In the genomic region with DNA sequence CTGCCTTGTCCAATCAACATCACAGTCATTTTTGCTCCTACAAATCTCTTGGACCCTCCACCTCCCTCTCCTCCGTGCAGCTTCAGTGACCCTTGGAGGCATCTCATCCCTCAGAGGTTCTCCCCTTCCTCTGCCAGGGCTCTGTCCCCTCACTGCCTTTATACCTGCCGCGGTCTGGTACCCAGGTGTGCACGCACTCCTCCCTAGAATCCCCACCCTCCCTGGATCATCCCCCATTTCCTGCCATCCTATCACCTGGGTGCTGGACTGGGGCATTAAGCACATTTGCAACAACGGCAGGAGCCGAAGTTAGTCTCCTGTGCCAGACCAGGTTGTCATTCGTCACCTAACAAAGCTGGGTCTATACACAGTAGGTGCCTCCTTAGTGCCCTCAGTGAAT, we compare ENCODE assay signal across 32 cellular contexts. TPM values are rescaled to one million over a fixed set of nuclear protein-coding genes. Genes with fewer than 3 reads are reported as not detected.
"Had no signal": no experiment of that assay in that cellular context is flagged by ENCODE, and none has a peak within 500 bp of the region (broad histone marks: within the 10 kb centered on the region; RNA-seq: fewer than 3 reads in every experiment).

No MANE protein-coding gene starts in this region.

- H3K4me1 Mint-ChIP-seq: mesothelial cell of epicardium; naive B cell; natural killer cell; nephron progenitor cell; neural progenitor cell; stimulated activated memory B cell treated with anti-CD40 and anti-IgM and Interleukin-4, amounts not matched to agents 10 μg/mL and 1 μg/mL and 100 μg/mL, for 72 hours had no signal

- ATAC-seq: heart left ventricle, left cardiac atrium, left lung, natural killer cell had no signal

- DNase-seq: heart left ventricle; islet precursor cell; kidney glomerular epithelial cell; left cardiac atrium; left lung; naive B cell; natural killer cell; nephron progenitor cell; occipital lobe; ovary; stimulated activated CD4-positive, alpha-beta T cell treated with anti-CD3 and anti-CD28 coated beads, Interleukin-1b, Interleukin-23, amount 100 ng/mL, for 48 hours; stimulated activated CD4-positive, alpha-beta T cell treated with anti-CD3 and anti-CD28 coated beads, Interleukin-2, amount 100 ng/mL, for 48 hours; stimulated activated CD4-positive, alpha-beta T cell treated with anti-CD3 and anti-CD28 coated beads, Interleukin-4, amount 100 ng/mL, for 4 hours; stimulated activated CD8-positive, alpha-beta memory T cell treated with anti-CD3 and anti-CD28 coated beads, Interleukin-4, amount 100 ng/mL, for 48 hours; stimulated activated naive CD4-positive, alpha-beta T cell treated with Interleukin-2 at 50 U/mL for 16 hours; tibial artery; trophoblast cell; upper lobe of right lung had no signal

- H3K36me3 Mint-ChIP-seq: mesothelial cell of epicardium, naive B cell, natural killer cell, neural progenitor cell had no signal

- H3K27ac Mint-ChIP-seq: mesothelial cell of epicardium; naive B cell; natural killer cell; nephron progenitor cell; neural progenitor cell; progenitor cell of endocrine pancreas; stimulated activated memory B cell treated with anti-CD40 and anti-IgM and Interleukin-4, amounts not matched to agents 10 μg/mL and 1 μg/mL and 100 μg/mL, for 72 hours had no signal

- H3K4me3 Mint-ChIP-seq: mesothelial cell of epicardium; natural killer cell; nephron progenitor cell; neural progenitor cell; stimulated activated memory B cell treated with anti-CD40 and anti-IgM and Interleukin-4, amounts not matched to agents 10 μg/mL and 1 μg/mL and 100 μg/mL, for 72 hours had no signal

RNA-seq across cellular contexts. Expression of gene TMEM271, which starts 10.1 kb away (rescaled TPM):
- total RNA-seq: heart left ventricle, left cardiac atrium, left lung, lung, mesothelial cell of epicardium, mononuclear cell, natural killer cell, ovary, progenitor cell of endocrine pancreas, pulmonary artery endothelial cell, renal cortical epithelial cell, right atrium auricular region, right lobe of liver, skeletal muscle tissue, smooth muscle cell, subcutaneous adipose tissue, thoracic aorta, upper lobe of right lung had no signal
